ENCODE assay signal across 28 cellular contexts in genomic region chr7:135300913-135301765, GRCh38.
DNase-seq lines count a peak whose midpoint lies in the region; ATAC-seq, FAIRE-seq and TF ChIP-seq lines count a peak whose summit lies in the region.
"Had no signal": no experiment of that assay in that cellular context is flagged by ENCODE, and none has a peak within 500 bp of the region (broad histone marks: within the 10 kb centered on the region; RNA-seq: fewer than 3 reads in every experiment).

No MANE protein-coding gene starts in this region.

- no peak for ATAC-seq in activated CD8-positive, alpha-beta T cell treated with anti-CD3 and anti-CD28 coated beads for 36 hours
- ATAC-seq: activated T-helper 17 cell treated with anti-CD3 and anti-CD28 coated beads, Interleukin-2, amount 50 U/mL, for 72 hours; gastroesophageal sphincter; Right ventricle myocardium inferior had no signal

- CTCF ChIA-PET in HEK293 (lab: Yijun Ruan, JAX): interaction anchor here (0.6 to 0.7 kb wide), 4 partner anchors 620 to 946 kb away, joined by 3 to 4 read pairs (median 3); no protein-coding TSS in a partner anchor
- CTCF ChIA-PET in activated CD8-positive, alpha-beta T cell treated with anti-CD3 and anti-CD28 coated beads for 36 hours (lab: Charles Lee): interaction anchor here (3.6 kb wide), 1 partner anchor 26 kb away, joined by 11 read pairs; no protein-coding TSS in a partner anchor

- H3K27ac Mint-ChIP-seq in activated CD8-positive, alpha-beta T cell treated with anti-CD3 and anti-CD28 coated beads for 36 hours: no peak overlapping the region
- H3K27ac Mint-ChIP-seq: activated naive CD8-positive, alpha-beta T cell; activated T-helper 17 cell treated with anti-CD3 and anti-CD28 coated beads, Interleukin-2, amount 50 U/mL, for 72 hours; type B pancreatic cell had no signal

- no peak overlapping the region for H3K4me3 Mint-ChIP-seq in activated CD8-positive, alpha-beta T cell treated with anti-CD3 and anti-CD28 coated beads for 36 hours
- H3K4me3 Mint-ChIP-seq: activated naive CD8-positive, alpha-beta T cell; activated T-helper 17 cell treated with anti-CD3 and anti-CD28 coated beads, Interleukin-2, amount 50 U/mL, for 72 hours; type B pancreatic cell had no signal

- no peak overlapping the region for H2AFZ ChIP-seq in keratinocyte (ENCODE audit: control insufficient read depth, low read length)

- no peaks in the 10 kb centered on the region for H4K20me1 ChIP-seq in keratinocyte (ENCODE audit: control insufficient read depth, extremely low read depth, insufficient read depth, low read length)
- H4K20me1 ChIP-seq: BLaER1 had no signal

- no peak overlapping the region for H3K4me2 ChIP-seq in keratinocyte (ENCODE audit: control insufficient read depth, extremely low read depth, insufficient read depth, low read depth, low read length)
- H3K4me2 ChIP-seq: BLaER1 had no signal

- H3K4me1 Mint-ChIP-seq in activated CD8-positive, alpha-beta T cell treated with anti-CD3 and anti-CD28 coated beads for 36 hours (ENCODE audit: low read depth): no peaks in the 10 kb centered on the region
- H3K4me1 Mint-ChIP-seq: activated T-helper 17 cell treated with anti-CD3 and anti-CD28 coated beads, Interleukin-2, amount 50 U/mL, for 72 hours had no signal

- H3K9me3 ChIP-seq in HEK293 (ENCODE audit: control insufficient read depth, insufficient read depth, low read depth, low read length) (no peaks in the 10 kb centered on the region), keratinocyte (ENCODE audit: control insufficient read depth, low read depth, low read length) (peaks cover 5% of the 10 kb centered on the region)
- H3K9me3 ChIP-seq: HAP-1 had no signal

- no peaks in the 10 kb centered on the region for H3K36me3 Mint-ChIP-seq in activated CD8-positive, alpha-beta T cell treated with anti-CD3 and anti-CD28 coated beads for 36 hours (ENCODE audit: low read depth)
- H3K36me3 Mint-ChIP-seq: type B pancreatic cell had no signal

- H3K4me3 ChIP-seq in HEK293 (ENCODE audit: low read depth, low read length): no peak overlapping the region
- H3K4me3 ChIP-seq in bronchial epithelial cell (ENCODE audit: low read depth, low read length): no peak overlapping the region
- no peak overlapping the region for H3K4me3 ChIP-seq in keratinocyte (ENCODE audit: control insufficient read depth in 2 of 3, extremely low read depth in 1 of 3, insufficient read depth in 2 of 3, low read depth in 1 of 3, low read length in 3 of 3)
- H3K4me3 ChIP-seq: BLaER1, gastroesophageal sphincter, HAP-1 had no signal

- H3K4me1 ChIP-seq in HEK293 (ENCODE audit: control insufficient read depth, insufficient read depth, low read length): no peaks in the 10 kb centered on the region
- H3K4me1 ChIP-seq in keratinocyte (ENCODE audit: control insufficient read depth, extremely low read depth, insufficient read depth, low read length): peaks cover 4% of the 10 kb centered on the region
- H3K4me1 ChIP-seq: BLaER1, gastroesophageal sphincter, HAP-1 had no signal

- no peak overlapping the region for H3K27ac ChIP-seq in HEK293 (ENCODE audit: extremely low read depth, low read depth, low read length)
- no peak overlapping the region for H3K27ac ChIP-seq in keratinocyte (ENCODE audit: control insufficient read depth, insufficient read depth, low read length)
- H3K27ac ChIP-seq: BLaER1, gastroesophageal sphincter had no signal

- DNase-seq in AG08395 (ENCODE audit: low spot score): peak; percentile 61
- peak; percentile 45 for DNase-seq in bronchial epithelial cell (ENCODE audit: low read depth)
- no peak for DNase-seq in keratinocyte (ENCODE audit: low read depth, low spot score)
- DNase-seq in NCI-H774 (lab: John Stamatoyannopoulos, UW): no peak
- DNase-seq in activated CD8-positive, alpha-beta T cell treated with anti-CD3 and anti-CD28 coated beads for 36 hours: no peak
- no peak for DNase-seq in COR-L47 (lab: John Stamatoyannopoulos, UW)
- no peak for DNase-seq in T1000 (lab: John Stamatoyannopoulos, UW)
- DNase-seq: activated CD4-positive, alpha-beta T cell treated with anti-CD3 and anti-CD28 coated beads, Interleukin-2, amount 50 U/mL, for 48 hours; activated CD4-positive, CD25-positive, alpha-beta regulatory T cell; activated CD8-positive, alpha-beta memory T cell treated with anti-CD3 and anti-CD28 coated beads, Interleukin-2, amount 50 U/mL, for 48 hours; cerebellar nuclear complex; DMS79 treated with DMSO at 0.1 percent for 48 hours; erythroblast; MM.1S; NCI-H1417 treated with DMSO at 0.1 percent for 48 hours; NCI-H2081 treated with DMSO at 0.1 percent for 48 hours; NCI-H446; OCI-M1 had no signal

- dilution Hi-C loops in keratinocyte (cut with MboI; ENCODE audit: extremely low pct_ligation_motif_present, low sequenced_read_pairs): no loop called here

- TF ChIP-seq CTCF in HEK293 (tag by site-specific recombination; IDR thresholded peaks at IDR 0.05) (no peak), bronchial epithelial cell (IDR thresholded peaks at IDR 0.05; ENCODE audit: insufficient read depth, low read length, severe bottlenecking) (no peak), keratinocyte (optimal IDR thresholded peaks at IDR 0.05 in 1 of 3, IDR thresholded peaks at IDR 0.05 in 1 of 3, conservative IDR thresholded peaks at IDR 0.05 in 1 of 3; ENCODE audit: extremely low read depth in 1 of 3, insufficient read depth in 2 of 3, low read length in 3 of 3) (no peak)
- TF ChIP-seq CTCF in activated CD8-positive, alpha-beta T cell treated with anti-CD3 and anti-CD28 coated beads for 36 hours (IDR thresholded peaks at IDR 0.05): no peak

- H3K9me3 Mint-ChIP-seq in activated CD8-positive, alpha-beta T cell treated with anti-CD3 and anti-CD28 coated beads for 36 hours: peaks cover 7% of the 10 kb centered on the region
- H3K9me3 Mint-ChIP-seq: activated T-helper 17 cell treated with anti-CD3 and anti-CD28 coated beads, Interleukin-2, amount 50 U/mL, for 72 hours had no signal

- peaks cover 1% of the 10 kb centered on the region for H3K27me3 Mint-ChIP-seq in activated CD8-positive, alpha-beta T cell treated with anti-CD3 and anti-CD28 coated beads for 36 hours
- H3K27me3 Mint-ChIP-seq: activated naive CD8-positive, alpha-beta T cell; activated T-helper 17 cell treated with anti-CD3 and anti-CD28 coated beads, Interleukin-2, amount 50 U/mL, for 72 hours had no signal

- POLR2A ChIA-PET in HEK293 (lab: Yijun Ruan, JAX): no interaction called here
- POLR2A ChIA-PET in activated CD8-positive, alpha-beta T cell treated with anti-CD3 and anti-CD28 coated beads for 36 hours (lab: Charles Lee): no interaction called here

- no peaks in the 10 kb centered on the region for H3K79me2 ChIP-seq in keratinocyte (ENCODE audit: control insufficient read depth, insufficient read depth, low read length)

- FAIRE-seq in bronchial epithelial cell (lab: Jason Lieb, UNC): no peak
- peak; percentile 5 for FAIRE-seq in keratinocyte (lab: Jason Lieb, UNC)
- FAIRE-seq: A204.1, GM12892 had no signal

- H3K27me3 ChIP-seq in bronchial epithelial cell (ENCODE audit: control insufficient read depth, insufficient read depth, low read length) (no peaks in the 10 kb centered on the region), keratinocyte (ENCODE audit: control insufficient read depth, extremely low read depth, insufficient read depth, low read length) (no peaks in the 10 kb centered on the region)
- H3K27me3 ChIP-seq: BLaER1, gastroesophageal sphincter had no signal

- H3K36me3 ChIP-seq in HEK293 (ENCODE audit: control insufficient read depth in 2 of 2, insufficient read depth in 1 of 2, low read length in 2 of 2): no peaks in the 10 kb centered on the region
- H3K36me3 ChIP-seq in bronchial epithelial cell (ENCODE audit: control insufficient read depth, insufficient read depth, low read length): no peaks in the 10 kb centered on the region
- no peaks in the 10 kb centered on the region for H3K36me3 ChIP-seq in keratinocyte (ENCODE audit: control insufficient read depth in 2 of 2, extremely low read depth in 1 of 2, insufficient read depth in 2 of 2, low read length in 2 of 2)
- H3K36me3 ChIP-seq: BLaER1, gastroesophageal sphincter, HAP-1 had no signal

- no peak overlapping the region for H3K9ac ChIP-seq in keratinocyte (ENCODE audit: control insufficient read depth, extremely low read depth, insufficient read depth, low read length)
- H3K9ac ChIP-seq: BLaER1 had no signal

- intact Hi-C loops in activated CD8-positive, alpha-beta T cell treated with anti-CD3 and anti-CD28 coated beads for 36 hours (cut with micrococcal nuclease): no loop called here

- H3K9me1 ChIP-seq in keratinocyte (ENCODE audit: control insufficient read depth, extremely low read depth, insufficient read depth, low read length): no peaks in the 10 kb centered on the region

TF ChIP-seq in HEK293, 187 proteins besides CTCF, POLR2A, EP300 and RAD21 (continues in another document):
- TF ChIP-seq PRDM10 (tag by site-specific recombination; IDR thresholded peaks at IDR 0.05) (peak; percentile 62), OVOL3 (tag by site-specific recombination; IDR thresholded peaks at IDR 0.05) (no peak), ZNF558 (tag by site-specific recombination; IDR thresholded peaks at IDR 0.05) (no peak), GLIS1 (tag by site-specific recombination; IDR thresholded peaks at IDR 0.05) (no peak)

Comparison
In these comparisons a context has a peak if more than half of its experiments do, and no peak if none do; other contexts are left out.
1. DNase-seq: peak in AG08395 (single experiment) and bronchial epithelial cell (single experiment); none in keratinocyte (single experiment), NCI-H774 (single experiment), activated CD8-positive, alpha-beta T cell treated with anti-CD3 and anti-CD28 coated beads for 36 hours (single experiment), COR-L47 (single experiment) and T1000 (single experiment).